1 cellular context compared by ENCODE assay signal in the genomic region with DNA sequence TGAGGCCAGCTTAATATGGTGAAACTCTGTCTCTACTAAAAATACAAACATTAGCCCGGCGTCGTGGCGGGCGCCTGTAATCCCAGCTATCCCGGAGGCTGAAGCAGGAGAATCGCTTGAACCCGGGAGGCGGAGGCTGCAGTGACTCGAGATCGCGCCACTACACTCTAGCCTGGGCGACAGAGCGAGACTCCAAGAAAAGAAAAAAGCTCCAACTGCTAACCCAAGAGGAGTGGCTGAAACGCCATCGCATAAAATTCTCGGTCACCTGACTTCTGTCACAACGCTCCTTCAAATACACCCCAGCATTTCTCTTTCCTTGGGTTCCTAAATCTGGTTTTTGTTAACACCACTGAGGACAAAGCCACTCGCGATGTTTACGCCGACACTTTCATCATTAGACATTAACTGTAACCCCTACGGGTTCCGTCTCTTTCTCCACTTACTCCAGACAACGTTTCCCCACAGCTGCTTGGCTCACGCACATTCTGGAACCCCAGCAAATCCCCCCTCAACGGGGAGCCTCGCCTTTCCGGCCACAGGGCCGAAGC.
A peak's percentile ranks its signal among the peaks of the same experiment; 100 is the strongest.
TF ChIP-seq lines count a peak whose summit lies in the region.

No MANE protein-coding gene starts in this region.

TF ChIP-seq in HepG2, 621 proteins besides CTCF, POLR2A, EP300 and RAD21 (continued from another document):
- TF ChIP-seq ZNF569 (CRISPR knock-in tag; IDR thresholded peaks at IDR 0.05; ENCODE audit: borderline replicate concordance): no peak
- 0 out of 2 replicates have a peak, but pooled peaks have one; percentile 3 for TF ChIP-seq HMG20B (CRISPR knock-in tag; conservative IDR thresholded peaks at IDR 0.05)
- no peak for TF ChIP-seq BHLHE40 (IDR thresholded peaks at IDR 0.05; ENCODE audit: low read length)
- no peak for TF ChIP-seq ZNF737 (CRISPR knock-in tag; IDR thresholded peaks at IDR 0.05; ENCODE audit: borderline replicate concordance)
- no peak for TF ChIP-seq ZNF207 (IDR thresholded peaks at IDR 0.05; ENCODE audit: borderline replicate concordance)
- no peak for TF ChIP-seq PRMT3 (CRISPR knock-in tag; IDR thresholded peaks at IDR 0.05; ENCODE audit: borderline replicate concordance, low read depth)
- 0 out of 2 replicates have a peak, but pooled peaks have one; percentile 29 for TF ChIP-seq ZNF446 (CRISPR knock-in tag; IDR thresholded peaks at IDR 0.05)
- TF ChIP-seq FIP1L1 (IDR thresholded peaks at IDR 0.05; ENCODE audit: borderline replicate concordance, insufficient read depth, low read depth, low read length): no peak
- TF ChIP-seq, protein P1, sequence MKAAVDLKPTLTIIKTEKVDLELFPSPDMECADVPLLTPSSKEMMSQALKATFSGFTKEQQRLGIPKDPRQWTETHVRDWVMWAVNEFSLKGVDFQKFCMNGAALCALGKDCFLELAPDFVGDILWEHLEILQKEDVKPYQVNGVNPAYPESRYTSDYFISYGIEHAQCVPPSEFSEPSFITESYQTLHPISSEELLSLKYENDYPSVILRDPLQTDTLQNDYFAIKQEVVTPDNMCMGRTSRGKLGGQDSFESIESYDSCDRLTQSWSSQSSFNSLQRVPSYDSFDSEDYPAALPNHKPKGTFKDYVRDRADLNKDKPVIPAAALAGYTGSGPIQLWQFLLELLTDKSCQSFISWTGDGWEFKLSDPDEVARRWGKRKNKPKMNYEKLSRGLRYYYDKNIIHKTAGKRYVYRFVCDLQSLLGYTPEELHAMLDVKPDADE (CRISPR knock-in tag; IDR thresholded peaks at IDR 0.05): no peak
- TF ChIP-seq ZNF619 (CRISPR knock-in tag; IDR thresholded peaks at IDR 0.05): 0 out of 2 replicates have a peak, but pooled peaks have one; percentile 6
- TF ChIP-seq, protein P2, sequence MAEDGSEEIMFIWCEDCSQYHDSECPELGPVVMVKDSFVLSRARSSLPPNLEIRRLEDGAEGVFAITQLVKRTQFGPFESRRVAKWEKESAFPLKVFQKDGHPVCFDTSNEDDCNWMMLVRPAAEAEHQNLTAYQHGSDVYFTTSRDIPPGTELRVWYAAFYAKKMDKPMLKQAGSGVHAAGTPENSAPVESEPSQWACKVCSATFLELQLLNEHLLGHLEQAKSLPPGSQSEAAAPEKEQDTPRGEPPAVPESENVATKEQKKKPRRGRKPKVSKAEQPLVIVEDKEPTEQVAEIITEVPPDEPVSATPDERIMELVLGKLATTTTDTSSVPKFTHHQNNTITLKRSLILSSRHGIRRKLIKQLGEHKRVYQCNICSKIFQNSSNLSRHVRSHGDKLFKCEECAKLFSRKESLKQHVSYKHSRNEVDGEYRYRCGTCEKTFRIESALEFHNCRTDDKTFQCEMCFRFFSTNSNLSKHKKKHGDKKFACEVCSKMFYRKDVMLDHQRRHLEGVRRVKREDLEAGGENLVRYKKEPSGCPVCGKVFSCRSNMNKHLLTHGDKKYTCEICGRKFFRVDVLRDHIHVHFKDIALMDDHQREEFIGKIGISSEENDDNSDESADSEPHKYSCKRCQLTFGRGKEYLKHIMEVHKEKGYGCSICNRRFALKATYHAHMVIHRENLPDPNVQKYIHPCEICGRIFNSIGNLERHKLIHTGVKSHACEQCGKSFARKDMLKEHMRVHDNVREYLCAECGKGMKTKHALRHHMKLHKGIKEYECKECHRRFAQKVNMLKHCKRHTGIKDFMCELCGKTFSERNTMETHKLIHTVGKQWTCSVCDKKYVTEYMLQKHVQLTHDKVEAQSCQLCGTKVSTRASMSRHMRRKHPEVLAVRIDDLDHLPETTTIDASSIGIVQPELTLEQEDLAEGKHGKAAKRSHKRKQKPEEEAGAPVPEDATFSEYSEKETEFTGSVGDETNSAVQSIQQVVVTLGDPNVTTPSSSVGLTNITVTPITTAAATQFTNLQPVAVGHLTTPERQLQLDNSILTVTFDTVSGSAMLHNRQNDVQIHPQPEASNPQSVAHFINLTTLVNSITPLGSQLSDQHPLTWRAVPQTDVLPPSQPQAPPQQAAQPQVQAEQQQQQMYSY (CRISPR knock-in tag; IDR thresholded peaks at IDR 0.05): 0 out of 2 replicates have a peak, but pooled peaks have one; percentile 46
